ENCODE assay signal across 15 cellular contexts in the genomic region with DNA sequence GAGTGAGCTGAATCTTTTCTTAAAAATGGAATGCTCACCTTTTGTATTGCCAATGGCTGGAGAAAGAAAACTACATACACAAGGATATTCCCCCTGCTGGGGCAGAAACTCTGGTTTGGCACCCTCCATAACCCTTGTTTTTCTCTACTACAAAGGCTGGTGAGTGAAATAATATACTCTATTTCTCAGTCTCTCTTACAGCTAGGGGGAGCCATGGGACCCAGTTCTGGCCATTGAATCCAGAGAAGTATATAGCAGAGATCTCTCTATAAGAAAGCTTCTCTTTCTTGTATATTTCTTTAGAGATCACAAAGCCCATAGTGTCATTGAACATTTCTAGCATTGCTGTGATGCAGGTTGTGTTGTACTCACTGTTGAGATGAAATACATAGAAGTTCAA. TPM values are rescaled to one million over a fixed set of nuclear protein-coding genes. Genes with fewer than 3 reads are reported as not detected.
DNase-seq lines count a peak whose midpoint lies in the region; TF ChIP-seq lines count a peak whose summit lies in the region.
"Had no signal": no experiment of that assay in that cellular context is flagged by ENCODE, and none has a peak within 500 bp of the region (broad histone marks: within the 10 kb centered on the region; RNA-seq: fewer than 3 reads in every experiment).

No MANE protein-coding gene starts in this region.

- BruUV-seq in mammary epithelial cell (replicated peaks; lab: Mats Ljungman, UMichigan), result no TSS peak

- H3K79me2 ChIP-seq in mammary epithelial cell (ENCODE audit: insufficient read depth, low read length), result no peaks in the 10 kb centered on the region
- no peaks in the 10 kb centered on the region for H3K79me2 ChIP-seq in osteoblast (ENCODE audit: insufficient read depth, low read length)

- intact Hi-C loops in mammary epithelial cell (cut with micrococcal nuclease), result no loop called here

- no peaks in the 10 kb centered on the region for H3K27me3 ChIP-seq in mammary epithelial cell (ENCODE audit: insufficient read depth, low read length)
- H3K27me3 ChIP-seq in osteoblast (ENCODE audit: insufficient read depth, low read length), result no peaks in the 10 kb centered on the region

- H4K20me1 ChIP-seq in mammary epithelial cell (ENCODE audit: insufficient read depth, low read length) (no peaks in the 10 kb centered on the region), osteoblast (ENCODE audit: insufficient read depth, low read length) (no peaks in the 10 kb centered on the region)

- in situ Hi-C loops in mammary epithelial cell (cut with MboI; ENCODE audit: low sequenced_read_pairs in 2 of 2), result no loop called here

- H3K9me3 ChIP-seq in mammary epithelial cell (replicated peaks; ENCODE audit: insufficient read depth, low read length) (no peaks in the 10 kb centered on the region), osteoblast (ENCODE audit: low read depth, low read length) (no peaks in the 10 kb centered on the region)

- peaks cover 3% of the 10 kb centered on the region for H3K4me1 ChIP-seq in mammary epithelial cell (ENCODE audit: insufficient read depth, low read length)
- no peaks in the 10 kb centered on the region for H3K4me1 ChIP-seq in osteoblast (ENCODE audit: insufficient read depth, low read length)

- H3K9ac ChIP-seq in mammary epithelial cell (ENCODE audit: insufficient read depth, low read length), result no peak overlapping the region

- CTCF ChIA-PET in mammary epithelial cell (lab: Charles Lee; ENCODE audit: low non-redundant PET), result interaction anchor here (1.0 kb wide), 1 partner anchor 17 kb away, joined by 8 read pairs; no protein-coding TSS in a partner anchor

- H3K36me3 ChIP-seq in mammary epithelial cell (ENCODE audit: insufficient read depth, low read length) (no peaks in the 10 kb centered on the region), osteoblast (ENCODE audit: insufficient read depth, low read length) (no peaks in the 10 kb centered on the region)

- H3K27ac ChIP-seq in mammary epithelial cell (ENCODE audit: insufficient read depth, low read depth, low read length), result no peak overlapping the region
- H3K27ac ChIP-seq in osteoblast (ENCODE audit: low read depth, low read length), result no peak overlapping the region

- H3K4me3 ChIP-seq in mammary epithelial cell (replicated peaks in 1 of 3; ENCODE audit: insufficient read depth in 1 of 3, low read depth in 2 of 3, low read length in 3 of 3) (no peak overlapping the region), osteoblast (ENCODE audit: insufficient read depth, low read length) (no peak overlapping the region)

- peak; percentile 63 for DNase-seq in DMS 273 (lab: John Stamatoyannopoulos, UW; ENCODE audit: unreplicated experiment)
- no peak for DNase-seq in DMS 273 treated with DMSO at 0.1 percent for 48 hours (lab: John Stamatoyannopoulos, UW)
- peak; percentile 2 for DNase-seq in M059J (ENCODE audit: low read depth)
- DNase-seq in mammary epithelial cell, result no peak
- DNase-seq in osteoblast (ENCODE audit: insufficient read length, low spot score, missing footprints), result no peak
- no peak for DNase-seq in D341Med (ENCODE audit: low spot score)
- no peak for DNase-seq in H4 (ENCODE audit: low spot score)
- no peak for DNase-seq in NCI-H2107 (lab: John Stamatoyannopoulos, UW)
- DNase-seq: 8988T; activated CD4-positive, alpha-beta T cell treated with anti-CD3 and anti-CD28 coated beads for 4 hours; hypothalamus; NCI-H1436 treated with DMSO at 0.1 percent for 48 hours; nucleus accumbens had no signal

- H3K4me2 ChIP-seq in mammary epithelial cell (ENCODE audit: insufficient read depth, low read depth, low read length), result no peak overlapping the region
- H3K4me2 ChIP-seq in osteoblast (ENCODE audit: insufficient read depth, low read length), result no peak overlapping the region

- no peak overlapping the region for H2AFZ ChIP-seq in mammary epithelial cell (ENCODE audit: low read depth, low read length)
- H2AFZ ChIP-seq in osteoblast (ENCODE audit: low read length), result no peak overlapping the region

- dilution Hi-C loops in mammary epithelial cell (cut with HindIII; ENCODE audit: low sequenced_read_pairs), result no loop called here

- TF ChIP-seq CTCF in mammary epithelial cell (conservative IDR thresholded peaks at IDR 0.05 in 1 of 2, IDR thresholded peaks at IDR 0.05 in 1 of 2; ENCODE audit: extremely low read depth in 1 of 2, insufficient read depth in 1 of 2, low read depth in 1 of 2, low read length in 2 of 2) (peak; percentile 17 to 42), osteoblast (IDR thresholded peaks at IDR 0.05; ENCODE audit: extremely low read depth, low read depth, low read length) (peak; percentile 32)

RNA-seq across cellular contexts. Expression of gene SMPX, which starts 49.8 kb away (rescaled TPM):
- 0.42 TPM in 1 of 2 replicates, not detected in the other for total RNA-seq in M059J (2014; rRNA removed; shearing (Covaris generic))
- total RNA-seq in mammary epithelial cell (not detected), osteoblast (not detected in 2 replicates)
- not detected for polyA plus RNA-seq in mammary epithelial cell
- polyA minus RNA-seq in mammary epithelial cell, result not detected
- total RNA-seq in H4 (2014; rRNA removed; shearing (Covaris generic)), result 2.0 and 2.1 TPM in 2 replicates
- total RNA-seq: activated T-helper 1 cell treated with anti-CD3 and anti-CD28 coated beads, Interleukin-12 subunit alpha, Interleukin-12 subunit beta, Interleukin-2, Interleukin-4 antibody, amounts not matched to agents 30 ng/mL and 10 ng/mL and 1 ng/mL, durations not matched to agents 14 hours and 24 hours and 36 hours; lung microvascular endothelial cell had no signal

RNA-seq across cellular contexts. Expression of gene KLHL34, which starts 50.0 kb away (rescaled TPM):
- not detected in 2 replicates for total RNA-seq in M059J (2014; rRNA removed; shearing (Covaris generic))
- total RNA-seq in mammary epithelial cell, result not detected
- polyA plus RNA-seq in mammary epithelial cell, result not detected
- polyA minus RNA-seq in mammary epithelial cell, result not detected
- total RNA-seq in osteoblast, result under 0.01 TPM in 1 of 2 replicates, not detected in the other
- total RNA-seq in H4 (2014; rRNA removed; shearing (Covaris generic)), result not detected in 2 replicates
- total RNA-seq: lung microvascular endothelial cell had no signal

Comparison
In these comparisons a context has a peak if more than half of its experiments do, and no peak if none do; other contexts are left out.
1. DNase-seq: peak in DMS 273 (single experiment) and M059J (single experiment); none in DMS 273 treated with DMSO at 0.1 percent for 48 hours (single experiment), mammary epithelial cell (single experiment), osteoblast (single experiment), D341Med (single experiment), H4 (single experiment) and NCI-H2107 (single experiment).